ENCODE assay signal across 13 cellular contexts in the genomic region with DNA sequence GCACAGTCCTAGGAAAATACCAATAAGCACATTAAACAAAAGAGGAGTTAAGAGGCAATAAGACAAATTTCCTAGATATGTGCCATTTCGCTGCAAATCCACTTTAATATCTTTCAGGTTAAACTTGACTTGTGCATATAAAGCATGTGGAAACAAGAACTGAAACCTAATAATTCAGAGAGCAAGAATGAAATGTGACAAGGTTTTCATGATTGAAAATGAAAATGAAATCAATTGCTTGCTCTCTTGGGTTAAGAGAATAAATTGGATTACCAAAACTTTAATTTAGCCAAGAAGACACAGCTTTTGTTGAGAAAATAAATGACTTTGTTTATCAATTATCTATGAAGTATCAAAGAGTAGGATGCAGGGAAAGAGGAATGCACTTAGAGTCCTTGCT.
DNase-seq lines count a peak whose midpoint lies in the region; ATAC-seq and TF ChIP-seq lines count a peak whose summit lies in the region.
"Had no signal": no experiment of that assay in that cellular context is flagged by ENCODE, and none has a peak within 500 bp of the region (broad histone marks: within the 10 kb centered on the region; RNA-seq: fewer than 3 reads in every experiment).

No MANE protein-coding gene starts in this region.

- peaks cover 6% of the 10 kb centered on the region; the same call in 1 of the 2 replicates for H3K4me1 ChIP-seq in MM.1S (ENCODE audit: low read length)
- H3K4me1 ChIP-seq: Peyer's patch, sigmoid colon, vagina had no signal

- no peak overlapping the region for H3K9ac ChIP-seq in MM.1S (ENCODE audit: low read length)

- peak overlapping the region; percentile 44 for H3K4me2 ChIP-seq in MM.1S (ENCODE audit: low read depth, low read length)

- H3K4me3 ChIP-seq in MM.1S (ENCODE audit: low read length), result peak overlapping the region; percentile 31; the same call in 1 of the 2 replicates
- H3K4me3 ChIP-seq: Peyer's patch, sigmoid colon, vagina had no signal

- no peaks in the 10 kb centered on the region for H4K20me1 ChIP-seq in MM.1S (ENCODE audit: insufficient read depth, low read length)

- H3K27ac ChIP-seq in MM.1S (ENCODE audit: low read length), result peak overlapping the region; percentile 12; the same call in 1 of the 2 replicates
- H3K27ac ChIP-seq: Peyer's patch, sigmoid colon, vagina had no signal

- H3F3A ChIP-seq in MM.1S (ENCODE audit: insufficient read depth, low read length), result no peaks in the 10 kb centered on the region

- no peaks in the 10 kb centered on the region; the same call in 1 of the 2 replicates for H3K9me2 ChIP-seq in MM.1S (replicated peaks; ENCODE audit: insufficient read depth, low read length)

- TF ChIP-seq CTCF in MM.1S (IDR thresholded peaks at IDR 0.05; ENCODE audit: low read length), result no peak

- no peaks in the 10 kb centered on the region for H3K79me2 ChIP-seq in MM.1S (ENCODE audit: low read length)

- no peaks in the 10 kb centered on the region for H3K36me3 ChIP-seq in MM.1S (replicated peaks; ENCODE audit: insufficient read depth, low read length)
- H3K36me3 ChIP-seq: Peyer's patch, sigmoid colon, vagina had no signal

- no peaks in the 10 kb centered on the region for H3K27me3 ChIP-seq in MM.1S (replicated peaks; ENCODE audit: insufficient read depth, low read length)
- H3K27me3 ChIP-seq: Peyer's patch, sigmoid colon, vagina had no signal

- DNase-seq in MM.1S (peak; percentile 70), GM03348 (ENCODE audit: low spot score) (no peak), HuH-7.5 (ENCODE audit: low spot score) (no peak), KBM-7 (no peak)
- DNase-seq in activated naive CD4-positive, alpha-beta T cell treated with Interleukin-2 at 50 U/mL for 16 hours, result no peak
- DNase-seq: activated CD8-positive, alpha-beta memory T cell treated with anti-CD3 and anti-CD28 coated beads, Interleukin-2, amount 10 ng/mL, durations not matched to agents 7 days and 5 days; NCI-H2029 treated with DMSO at 0.1 percent for 48 hours; Peyer's patch; sigmoid colon had no signal

- no peaks in the 10 kb centered on the region for H3K9me3 ChIP-seq in MM.1S (replicated peaks; ENCODE audit: insufficient read depth, low read length)
- H3K9me3 ChIP-seq: Peyer's patch, sigmoid colon, vagina had no signal

- ATAC-seq in GM18511 (IDR thresholded peaks at IDR 0.05; ENCODE audit: unreplicated experiment), result peak; percentile 87
- ATAC-seq in GM21381 (IDR thresholded peaks at IDR 0.05; ENCODE audit: unreplicated experiment), result peak; percentile 80
- peak; percentile 91 for ATAC-seq in HG02973 (IDR thresholded peaks at IDR 0.05; ENCODE audit: unreplicated experiment)
- ATAC-seq: activated CD8-positive, alpha-beta memory T cell treated with anti-CD3 and anti-CD28 coated beads, Interleukin-2, amount 10 ng/mL, durations not matched to agents 7 days and 5 days had no signal

- in situ Hi-C loops in KBM-7 (cut with MboI; ENCODE audit: low pct_unique_long_range_greater_than_20kb, low sequenced_read_pairs), result no loop called here

- H2AFZ ChIP-seq in MM.1S (ENCODE audit: low read length), result peak overlapping the region; percentile 18
